Comparison of ENCODE assay signal across 10 cellular contexts in genomic region chr12:89597210-89597609, GRCh38.
"Had no signal": no experiment of that assay in that cellular context is flagged by ENCODE, and none has a peak within 500 bp of the region (broad histone marks: within the 10 kb centered on the region; RNA-seq: fewer than 3 reads in every experiment).

No MANE protein-coding gene starts in this region.

- H3K9me3 Mint-ChIP-seq: activated T-cell treated with anti-CD3 and anti-CD28 coated beads, Interleukin-2, amount 50 U/mL, for 24 hours; naive B cell; stimulated activated effector memory CD8-positive, alpha-beta T cell treated with anti-CD3 and anti-CD28 coated beads, Interleukin-12 subunit alpha, Interleukin-12 subunit beta, amount 100 ng/mL, for 72 hours had no signal

- DNase-seq: activated CD4-positive, alpha-beta T cell treated with anti-CD3 and anti-CD28 coated beads, Interleukin-2, amount 50 U/mL, for 4 hours; activated effector memory CD4-positive, alpha-beta T cell treated with anti-CD3 and anti-CD28 coated beads, Interleukin-2, amount 50 U/mL, for 16 hours; activated T-cell treated with anti-CD3 and anti-CD28 coated beads, Interleukin-2, amount 50 U/mL, for 24 hours; naive B cell; substantia nigra; uterus had no signal

- H3K27ac Mint-ChIP-seq: stimulated activated effector memory CD8-positive, alpha-beta T cell treated with anti-CD3 and anti-CD28 coated beads, Interleukin-12 subunit alpha, Interleukin-12 subunit beta, amount 100 ng/mL, for 72 hours had no signal

- H3K4me3 Mint-ChIP-seq: activated T-cell treated with anti-CD3 and anti-CD28 coated beads, Interleukin-2, amount 50 U/mL, for 24 hours; naive B cell; stimulated activated effector memory CD8-positive, alpha-beta T cell treated with anti-CD3 and anti-CD28 coated beads, Interleukin-12 subunit alpha, Interleukin-12 subunit beta, amount 100 ng/mL, for 72 hours had no signal

- ATAC-seq: gastroesophageal sphincter had no signal

- H3K27me3 Mint-ChIP-seq: activated T-cell treated with anti-CD3 and anti-CD28 coated beads, Interleukin-2, amount 50 U/mL, for 24 hours; naive B cell had no signal

- H3K4me3 ChIP-seq: cardiac muscle cell, gastroesophageal sphincter, tibial nerve, uterus had no signal
